Comparison of ENCODE assay signal across 1 cellular context in the genomic region with DNA sequence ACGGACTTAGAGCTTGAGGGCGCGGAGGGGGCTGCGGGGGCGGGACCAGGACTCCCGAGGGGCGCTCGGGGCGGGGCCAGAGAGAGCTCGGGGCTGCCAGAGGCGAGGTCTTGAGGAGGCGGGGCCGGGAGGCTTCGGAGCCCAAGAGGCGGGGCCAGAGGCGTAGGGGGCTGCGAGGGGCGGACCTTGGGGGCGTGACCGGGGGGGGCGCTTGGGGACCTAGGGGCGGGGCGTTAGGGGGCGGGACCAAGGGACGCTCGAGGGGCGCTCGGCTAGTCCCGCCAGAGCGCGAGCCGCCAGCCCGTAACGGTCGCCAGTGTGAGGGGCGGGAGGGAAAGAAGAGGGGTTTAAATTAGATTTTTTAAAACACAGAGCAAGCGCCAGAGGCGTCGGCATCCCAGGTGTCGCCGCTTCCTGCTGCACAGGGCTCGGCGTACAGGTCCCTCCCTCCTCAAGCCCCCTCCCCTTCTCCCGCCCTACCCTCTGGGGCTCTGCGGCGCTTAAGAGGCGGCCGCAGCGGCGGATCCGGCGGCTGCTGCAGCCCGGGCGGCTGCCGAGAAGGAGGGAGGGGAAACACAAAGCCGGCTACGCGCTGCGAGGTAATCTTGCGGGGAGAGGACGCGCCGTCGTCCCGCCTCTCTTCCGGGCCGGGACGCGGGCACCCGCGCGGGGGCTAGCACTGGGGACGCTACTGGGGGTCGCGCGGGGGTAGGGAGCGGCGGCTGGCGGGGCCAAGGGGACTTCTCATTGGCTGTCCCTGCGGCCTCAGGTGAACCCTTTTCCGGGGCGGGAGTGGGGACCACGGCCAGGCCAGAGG.
TF ChIP-seq lines count a peak whose summit lies in the region.

A gene with protein sequence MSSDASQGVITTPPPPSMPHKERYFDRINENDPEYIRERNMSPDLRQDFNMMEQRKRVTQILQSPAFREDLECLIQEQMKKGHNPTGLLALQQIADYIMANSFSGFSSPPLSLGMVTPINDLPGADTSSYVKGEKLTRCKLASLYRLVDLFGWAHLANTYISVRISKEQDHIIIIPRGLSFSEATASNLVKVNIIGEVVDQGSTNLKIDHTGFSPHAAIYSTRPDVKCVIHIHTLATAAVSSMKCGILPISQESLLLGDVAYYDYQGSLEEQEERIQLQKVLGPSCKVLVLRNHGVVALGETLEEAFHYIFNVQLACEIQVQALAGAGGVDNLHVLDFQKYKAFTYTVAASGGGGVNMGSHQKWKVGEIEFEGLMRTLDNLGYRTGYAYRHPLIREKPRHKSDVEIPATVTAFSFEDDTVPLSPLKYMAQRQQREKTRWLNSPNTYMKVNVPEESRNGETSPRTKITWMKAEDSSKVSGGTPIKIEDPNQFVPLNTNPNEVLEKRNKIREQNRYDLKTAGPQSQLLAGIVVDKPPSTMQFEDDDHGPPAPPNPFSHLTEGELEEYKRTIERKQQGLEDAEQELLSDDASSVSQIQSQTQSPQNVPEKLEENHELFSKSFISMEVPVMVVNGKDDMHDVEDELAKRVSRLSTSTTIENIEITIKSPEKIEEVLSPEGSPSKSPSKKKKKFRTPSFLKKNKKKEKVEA (plus strand): TSS at position 284 of the 817 bp plus-strand sequence. CDS start 92,670 bp downstream, outside the sequence.

TF ChIP-seq in HepG2, 621 proteins besides CTCF, POLR2A, EP300 and RAD21 (continued from another document and continues in another):
- TF ChIP-seq, protein P1, sequence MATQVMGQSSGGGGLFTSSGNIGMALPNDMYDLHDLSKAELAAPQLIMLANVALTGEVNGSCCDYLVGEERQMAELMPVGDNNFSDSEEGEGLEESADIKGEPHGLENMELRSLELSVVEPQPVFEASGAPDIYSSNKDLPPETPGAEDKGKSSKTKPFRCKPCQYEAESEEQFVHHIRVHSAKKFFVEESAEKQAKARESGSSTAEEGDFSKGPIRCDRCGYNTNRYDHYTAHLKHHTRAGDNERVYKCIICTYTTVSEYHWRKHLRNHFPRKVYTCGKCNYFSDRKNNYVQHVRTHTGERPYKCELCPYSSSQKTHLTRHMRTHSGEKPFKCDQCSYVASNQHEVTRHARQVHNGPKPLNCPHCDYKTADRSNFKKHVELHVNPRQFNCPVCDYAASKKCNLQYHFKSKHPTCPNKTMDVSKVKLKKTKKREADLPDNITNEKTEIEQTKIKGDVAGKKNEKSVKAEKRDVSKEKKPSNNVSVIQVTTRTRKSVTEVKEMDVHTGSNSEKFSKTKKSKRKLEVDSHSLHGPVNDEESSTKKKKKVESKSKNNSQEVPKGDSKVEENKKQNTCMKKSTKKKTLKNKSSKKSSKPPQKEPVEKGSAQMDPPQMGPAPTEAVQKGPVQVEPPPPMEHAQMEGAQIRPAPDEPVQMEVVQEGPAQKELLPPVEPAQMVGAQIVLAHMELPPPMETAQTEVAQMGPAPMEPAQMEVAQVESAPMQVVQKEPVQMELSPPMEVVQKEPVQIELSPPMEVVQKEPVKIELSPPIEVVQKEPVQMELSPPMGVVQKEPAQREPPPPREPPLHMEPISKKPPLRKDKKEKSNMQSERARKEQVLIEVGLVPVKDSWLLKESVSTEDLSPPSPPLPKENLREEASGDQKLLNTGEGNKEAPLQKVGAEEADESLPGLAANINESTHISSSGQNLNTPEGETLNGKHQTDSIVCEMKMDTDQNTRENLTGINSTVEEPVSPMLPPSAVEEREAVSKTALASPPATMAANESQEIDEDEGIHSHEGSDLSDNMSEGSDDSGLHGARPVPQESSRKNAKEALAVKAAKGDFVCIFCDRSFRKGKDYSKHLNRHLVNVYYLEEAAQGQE (IDR thresholded peaks at IDR 0.05; ENCODE audit: borderline replicate concordance in 1 of 2, low read depth in 1 of 2, low read length in 2 of 2), result no peak; a peak in 1 of 4 replicates
- TF ChIP-seq FOXK1 (CRISPR knock-in tag; IDR thresholded peaks at IDR 0.05; ENCODE audit: borderline replicate concordance, low read depth) (no peak), ZFX (CRISPR knock-in tag; IDR thresholded peaks at IDR 0.05; ENCODE audit: low read depth) (peak; percentile 75), ZNF607 (CRISPR knock-in tag; IDR thresholded peaks at IDR 0.05; ENCODE audit: borderline replicate concordance) (0 out of 2 replicates have a peak, but pooled peaks have one; percentile 13), SPEN (CRISPR knock-in tag; IDR thresholded peaks at IDR 0.05; ENCODE audit: low read depth) (no peak; the same call in 1 of the 2 replicates), SRF (IDR thresholded peaks at IDR 0.05; ENCODE audit: low read depth, low read length) (no peak), PCBP2 (optimal IDR thresholded peaks at IDR 0.05; ENCODE audit: low read depth, low read length, poor library complexity, severe bottlenecking) (no peak), ZFYVE20 (CRISPR knock-in tag; IDR thresholded peaks at IDR 0.05; ENCODE audit: borderline replicate concordance, low read depth) (no peak), ZNF558 (CRISPR knock-in tag; IDR thresholded peaks at IDR 0.05; ENCODE audit: borderline replicate concordance) (no peak), MED1 (CRISPR knock-in tag; IDR thresholded peaks at IDR 0.05) (no peak; the same call in 1 of the 2 replicates), RBFOX2 (IDR thresholded peaks at IDR 0.05; ENCODE audit: low read depth, low read length) (peak; percentile 58), ZNF282 (IDR thresholded peaks at IDR 0.05; ENCODE audit: partially characterized antibody) (no peak), ZSCAN30 (CRISPR knock-in tag; IDR thresholded peaks at IDR 0.05) (no peak), CEBPG (CRISPR knock-in tag; IDR thresholded peaks at IDR 0.05) (no peak)
- TF ChIP-seq, protein P2, sequence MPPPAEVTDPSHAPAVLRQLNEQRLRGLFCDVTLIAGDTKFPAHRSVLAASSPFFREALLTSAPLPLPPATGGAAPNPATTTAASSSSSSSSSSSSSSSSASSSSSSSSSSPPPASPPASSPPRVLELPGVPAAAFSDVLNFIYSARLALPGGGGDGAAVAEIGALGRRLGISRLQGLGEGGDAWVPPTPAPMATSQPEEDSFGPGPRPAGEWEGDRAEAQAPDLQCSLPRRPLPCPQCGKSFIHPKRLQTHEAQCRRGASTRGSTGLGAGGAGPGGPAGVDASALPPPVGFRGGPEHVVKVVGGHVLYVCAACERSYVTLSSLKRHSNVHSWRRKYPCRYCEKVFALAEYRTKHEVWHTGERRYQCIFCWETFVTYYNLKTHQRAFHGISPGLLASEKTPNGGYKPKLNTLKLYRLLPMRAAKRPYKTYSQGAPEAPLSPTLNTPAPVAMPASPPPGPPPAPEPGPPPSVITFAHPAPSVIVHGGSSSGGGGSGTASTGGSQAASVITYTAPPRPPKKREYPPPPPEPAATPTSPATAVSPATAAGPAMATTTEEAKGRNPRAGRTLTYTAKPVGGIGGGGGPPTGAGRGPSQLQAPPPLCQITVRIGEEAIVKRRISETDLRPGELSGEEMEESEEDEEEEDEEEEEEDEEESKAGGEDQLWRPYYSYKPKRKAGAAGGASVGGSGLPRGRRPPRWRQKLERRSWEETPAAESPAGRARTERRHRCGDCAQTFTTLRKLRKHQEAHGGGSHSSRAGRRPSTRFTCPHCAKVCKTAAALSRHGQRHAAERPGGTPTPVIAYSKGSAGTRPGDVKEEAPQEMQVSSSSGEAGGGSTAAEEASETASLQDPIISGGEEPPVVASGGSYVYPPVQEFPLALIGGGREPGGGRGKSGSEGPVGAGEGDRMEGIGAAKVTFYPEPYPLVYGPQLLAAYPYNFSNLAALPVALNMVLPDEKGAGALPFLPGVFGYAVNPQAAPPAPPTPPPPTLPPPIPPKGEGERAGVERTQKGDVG (CRISPR knock-in tag; IDR thresholded peaks at IDR 0.05; ENCODE audit: borderline replicate concordance), result no peak
- TF ChIP-seq, protein P3, sequence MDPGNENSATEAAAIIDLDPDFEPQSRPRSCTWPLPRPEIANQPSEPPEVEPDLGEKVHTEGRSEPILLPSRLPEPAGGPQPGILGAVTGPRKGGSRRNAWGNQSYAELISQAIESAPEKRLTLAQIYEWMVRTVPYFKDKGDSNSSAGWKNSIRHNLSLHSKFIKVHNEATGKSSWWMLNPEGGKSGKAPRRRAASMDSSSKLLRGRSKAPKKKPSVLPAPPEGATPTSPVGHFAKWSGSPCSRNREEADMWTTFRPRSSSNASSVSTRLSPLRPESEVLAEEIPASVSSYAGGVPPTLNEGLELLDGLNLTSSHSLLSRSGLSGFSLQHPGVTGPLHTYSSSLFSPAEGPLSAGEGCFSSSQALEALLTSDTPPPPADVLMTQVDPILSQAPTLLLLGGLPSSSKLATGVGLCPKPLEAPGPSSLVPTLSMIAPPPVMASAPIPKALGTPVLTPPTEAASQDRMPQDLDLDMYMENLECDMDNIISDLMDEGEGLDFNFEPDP (CRISPR knock-in tag; conservative IDR thresholded peaks at IDR 0.05), result no peak
- TF ChIP-seq, protein P4, sequence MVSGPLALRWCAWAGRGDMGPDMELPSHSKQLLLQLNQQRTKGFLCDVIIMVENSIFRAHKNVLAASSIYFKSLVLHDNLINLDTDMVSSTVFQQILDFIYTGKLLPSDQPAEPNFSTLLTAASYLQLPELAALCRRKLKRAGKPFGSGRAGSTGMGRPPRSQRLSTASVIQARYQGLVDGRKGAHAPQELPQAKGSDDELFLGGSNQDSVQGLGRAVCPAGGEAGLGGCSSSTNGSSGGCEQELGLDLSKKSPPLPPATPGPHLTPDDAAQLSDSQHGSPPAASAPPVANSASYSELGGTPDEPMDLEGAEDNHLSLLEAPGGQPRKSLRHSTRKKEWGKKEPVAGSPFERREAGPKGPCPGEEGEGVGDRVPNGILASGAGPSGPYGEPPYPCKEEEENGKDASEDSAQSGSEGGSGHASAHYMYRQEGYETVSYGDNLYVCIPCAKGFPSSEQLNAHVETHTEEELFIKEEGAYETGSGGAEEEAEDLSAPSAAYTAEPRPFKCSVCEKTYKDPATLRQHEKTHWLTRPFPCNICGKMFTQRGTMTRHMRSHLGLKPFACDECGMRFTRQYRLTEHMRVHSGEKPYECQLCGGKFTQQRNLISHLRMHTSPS (CRISPR knock-in tag; IDR thresholded peaks at IDR 0.05; ENCODE audit: low read depth), result no peak
- TF ChIP-seq, protein P5, sequence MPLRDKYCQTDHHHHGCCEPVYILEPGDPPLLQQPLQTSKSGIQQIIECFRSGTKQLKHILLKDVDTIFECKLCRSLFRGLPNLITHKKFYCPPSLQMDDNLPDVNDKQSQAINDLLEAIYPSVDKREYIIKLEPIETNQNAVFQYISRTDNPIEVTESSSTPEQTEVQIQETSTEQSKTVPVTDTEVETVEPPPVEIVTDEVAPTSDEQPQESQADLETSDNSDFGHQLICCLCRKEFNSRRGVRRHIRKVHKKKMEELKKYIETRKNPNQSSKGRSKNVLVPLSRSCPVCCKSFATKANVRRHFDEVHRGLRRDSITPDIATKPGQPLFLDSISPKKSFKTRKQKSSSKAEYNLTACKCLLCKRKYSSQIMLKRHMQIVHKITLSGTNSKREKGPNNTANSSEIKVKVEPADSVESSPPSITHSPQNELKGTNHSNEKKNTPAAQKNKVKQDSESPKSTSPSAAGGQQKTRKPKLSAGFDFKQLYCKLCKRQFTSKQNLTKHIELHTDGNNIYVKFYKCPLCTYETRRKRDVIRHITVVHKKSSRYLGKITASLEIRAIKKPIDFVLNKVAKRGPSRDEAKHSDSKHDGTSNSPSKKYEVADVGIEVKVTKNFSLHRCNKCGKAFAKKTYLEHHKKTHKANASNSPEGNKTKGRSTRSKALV (CRISPR knock-in tag; IDR thresholded peaks at IDR 0.05), result no peak
- TF ChIP-seq, protein P6, sequence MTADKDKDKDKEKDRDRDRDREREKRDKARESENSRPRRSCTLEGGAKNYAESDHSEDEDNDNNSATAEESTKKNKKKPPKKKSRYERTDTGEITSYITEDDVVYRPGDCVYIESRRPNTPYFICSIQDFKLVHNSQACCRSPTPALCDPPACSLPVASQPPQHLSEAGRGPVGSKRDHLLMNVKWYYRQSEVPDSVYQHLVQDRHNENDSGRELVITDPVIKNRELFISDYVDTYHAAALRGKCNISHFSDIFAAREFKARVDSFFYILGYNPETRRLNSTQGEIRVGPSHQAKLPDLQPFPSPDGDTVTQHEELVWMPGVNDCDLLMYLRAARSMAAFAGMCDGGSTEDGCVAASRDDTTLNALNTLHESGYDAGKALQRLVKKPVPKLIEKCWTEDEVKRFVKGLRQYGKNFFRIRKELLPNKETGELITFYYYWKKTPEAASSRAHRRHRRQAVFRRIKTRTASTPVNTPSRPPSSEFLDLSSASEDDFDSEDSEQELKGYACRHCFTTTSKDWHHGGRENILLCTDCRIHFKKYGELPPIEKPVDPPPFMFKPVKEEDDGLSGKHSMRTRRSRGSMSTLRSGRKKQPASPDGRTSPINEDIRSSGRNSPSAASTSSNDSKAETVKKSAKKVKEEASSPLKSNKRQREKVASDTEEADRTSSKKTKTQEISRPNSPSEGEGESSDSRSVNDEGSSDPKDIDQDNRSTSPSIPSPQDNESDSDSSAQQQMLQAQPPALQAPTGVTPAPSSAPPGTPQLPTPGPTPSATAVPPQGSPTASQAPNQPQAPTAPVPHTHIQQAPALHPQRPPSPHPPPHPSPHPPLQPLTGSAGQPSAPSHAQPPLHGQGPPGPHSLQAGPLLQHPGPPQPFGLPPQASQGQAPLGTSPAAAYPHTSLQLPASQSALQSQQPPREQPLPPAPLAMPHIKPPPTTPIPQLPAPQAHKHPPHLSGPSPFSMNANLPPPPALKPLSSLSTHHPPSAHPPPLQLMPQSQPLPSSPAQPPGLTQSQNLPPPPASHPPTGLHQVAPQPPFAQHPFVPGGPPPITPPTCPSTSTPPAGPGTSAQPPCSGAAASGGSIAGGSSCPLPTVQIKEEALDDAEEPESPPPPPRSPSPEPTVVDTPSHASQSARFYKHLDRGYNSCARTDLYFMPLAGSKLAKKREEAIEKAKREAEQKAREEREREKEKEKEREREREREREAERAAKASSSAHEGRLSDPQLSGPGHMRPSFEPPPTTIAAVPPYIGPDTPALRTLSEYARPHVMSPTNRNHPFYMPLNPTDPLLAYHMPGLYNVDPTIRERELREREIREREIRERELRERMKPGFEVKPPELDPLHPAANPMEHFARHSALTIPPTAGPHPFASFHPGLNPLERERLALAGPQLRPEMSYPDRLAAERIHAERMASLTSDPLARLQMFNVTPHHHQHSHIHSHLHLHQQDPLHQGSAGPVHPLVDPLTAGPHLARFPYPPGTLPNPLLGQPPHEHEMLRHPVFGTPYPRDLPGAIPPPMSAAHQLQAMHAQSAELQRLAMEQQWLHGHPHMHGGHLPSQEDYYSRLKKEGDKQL (CRISPR knock-in tag; IDR thresholded peaks at IDR 0.05; ENCODE audit: low read depth), result no peak
